Comparison of ENCODE assay signal across 1 cellular context in genomic region chr9:95752129-95752731, GRCh38.
TF ChIP-seq lines count a peak whose summit lies in the region.

No MANE protein-coding gene starts in this region.

TF ChIP-seq in HepG2, 621 proteins besides CTCF, POLR2A, EP300 and RAD21 (continued from another document):
- no peak for TF ChIP-seq ZBTB34 (CRISPR knock-in tag; IDR thresholded peaks at IDR 0.05)
- no peak for TF ChIP-seq HIVEP1 (CRISPR knock-in tag; IDR thresholded peaks at IDR 0.05)
- TF ChIP-seq ZNF607 (CRISPR knock-in tag; IDR thresholded peaks at IDR 0.05; ENCODE audit: borderline replicate concordance): no peak
- no peak for TF ChIP-seq RBM39 (IDR thresholded peaks at IDR 0.05; ENCODE audit: low read depth, low read length, poor library complexity, severe bottlenecking)
- no peak for TF ChIP-seq ZNF318 (CRISPR knock-in tag; IDR thresholded peaks at IDR 0.05)
